25 cellular contexts compared by ENCODE assay signal in genomic region chr3:7280318-7280717, GRCh38.
"Had no signal": no experiment of that assay in that cellular context is flagged by ENCODE, and none has a peak within 500 bp of the region (broad histone marks: within the 10 kb centered on the region; RNA-seq: fewer than 3 reads in every experiment).

No MANE protein-coding gene starts in this region.

- ATAC-seq: left colon; left lung; lower lobe of right lung; naive thymus-derived CD8-positive, alpha-beta T cell; right cardiac atrium; stimulated activated effector memory CD8-positive, alpha-beta T cell treated with anti-CD3 and anti-CD28 coated beads, Interleukin-12 subunit alpha, Interleukin-12 subunit beta, amount 100 ng/mL, for 72 hours had no signal

- DNase-seq: immature natural killer cell; kidney; left colon; left lung; lower lobe of right lung; mammary epithelial cell; mesenchymal stem cell; naive thymus-derived CD8-positive, alpha-beta T cell; nucleus accumbens; pancreas; posterior cingulate gyrus; retina; right cardiac atrium; sigmoid colon; small intestine; spleen; stimulated activated CD4-positive, alpha-beta T cell treated with anti-CD3 and anti-CD28 coated beads, Interleukin-4, amount 100 ng/mL, for 24 hours; stimulated activated naive CD4-positive, alpha-beta T cell; tibial artery; uterus had no signal

- H3K9me3 ChIP-seq: left lung, lower lobe of right lung, pancreas, prostate gland, sigmoid colon, spleen, suprapubic skin, thoracic aorta, tibial artery, uterus had no signal

- H3K4me1 ChIP-seq: left lung, lower lobe of right lung, pancreas, prostate gland, sigmoid colon, spleen, suprapubic skin, tibial artery, uterus had no signal

- H3K27me3 ChIP-seq: left lung, pancreas, sigmoid colon, spleen, suprapubic skin, tibial artery, uterus had no signal

- H3K4me3 ChIP-seq: left lung, lower lobe of right lung, pancreas, prostate gland, sigmoid colon, spleen, suprapubic skin, thoracic aorta, tibial artery, uterus had no signal

- H3K27ac ChIP-seq: left lung, lower lobe of right lung, pancreas, prostate gland, sigmoid colon, spleen, suprapubic skin, thoracic aorta, tibial artery, uterus had no signal

- FAIRE-seq: islet of Langerhans, kidney, pancreas, small intestine had no signal

- H3K36me3 ChIP-seq: left lung, lower lobe of right lung, pancreas, prostate gland, sigmoid colon, spleen, suprapubic skin, thoracic aorta, tibial artery, uterus had no signal
